ENCODE assay signal across 1 cellular context in the genomic region with DNA sequence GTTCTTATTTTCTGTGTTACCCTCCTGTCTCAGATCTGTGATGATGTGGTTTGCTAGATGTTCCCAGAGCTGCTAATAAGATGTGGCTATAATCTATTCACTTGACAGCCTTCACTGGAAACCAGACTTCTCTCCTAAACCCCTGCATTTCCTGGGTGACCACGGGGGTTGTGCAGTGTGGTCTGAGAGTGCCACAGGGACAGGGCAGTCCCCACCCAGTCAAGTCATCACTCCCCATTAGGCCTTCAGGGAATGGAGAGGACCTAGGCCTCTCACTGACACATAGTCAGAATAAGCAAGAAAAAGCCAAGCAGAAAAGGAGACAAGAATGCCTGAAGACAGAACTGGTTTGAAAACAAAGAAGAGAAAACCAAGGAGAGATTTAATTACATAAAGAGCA.
TF ChIP-seq lines count a peak whose summit lies in the region.

No MANE protein-coding gene starts in this region.

TF ChIP-seq in K562, 482 proteins besides CTCF, POLR2A, EP300 and RAD21 (continued from another document):
- TF ChIP-seq, protein P1, sequence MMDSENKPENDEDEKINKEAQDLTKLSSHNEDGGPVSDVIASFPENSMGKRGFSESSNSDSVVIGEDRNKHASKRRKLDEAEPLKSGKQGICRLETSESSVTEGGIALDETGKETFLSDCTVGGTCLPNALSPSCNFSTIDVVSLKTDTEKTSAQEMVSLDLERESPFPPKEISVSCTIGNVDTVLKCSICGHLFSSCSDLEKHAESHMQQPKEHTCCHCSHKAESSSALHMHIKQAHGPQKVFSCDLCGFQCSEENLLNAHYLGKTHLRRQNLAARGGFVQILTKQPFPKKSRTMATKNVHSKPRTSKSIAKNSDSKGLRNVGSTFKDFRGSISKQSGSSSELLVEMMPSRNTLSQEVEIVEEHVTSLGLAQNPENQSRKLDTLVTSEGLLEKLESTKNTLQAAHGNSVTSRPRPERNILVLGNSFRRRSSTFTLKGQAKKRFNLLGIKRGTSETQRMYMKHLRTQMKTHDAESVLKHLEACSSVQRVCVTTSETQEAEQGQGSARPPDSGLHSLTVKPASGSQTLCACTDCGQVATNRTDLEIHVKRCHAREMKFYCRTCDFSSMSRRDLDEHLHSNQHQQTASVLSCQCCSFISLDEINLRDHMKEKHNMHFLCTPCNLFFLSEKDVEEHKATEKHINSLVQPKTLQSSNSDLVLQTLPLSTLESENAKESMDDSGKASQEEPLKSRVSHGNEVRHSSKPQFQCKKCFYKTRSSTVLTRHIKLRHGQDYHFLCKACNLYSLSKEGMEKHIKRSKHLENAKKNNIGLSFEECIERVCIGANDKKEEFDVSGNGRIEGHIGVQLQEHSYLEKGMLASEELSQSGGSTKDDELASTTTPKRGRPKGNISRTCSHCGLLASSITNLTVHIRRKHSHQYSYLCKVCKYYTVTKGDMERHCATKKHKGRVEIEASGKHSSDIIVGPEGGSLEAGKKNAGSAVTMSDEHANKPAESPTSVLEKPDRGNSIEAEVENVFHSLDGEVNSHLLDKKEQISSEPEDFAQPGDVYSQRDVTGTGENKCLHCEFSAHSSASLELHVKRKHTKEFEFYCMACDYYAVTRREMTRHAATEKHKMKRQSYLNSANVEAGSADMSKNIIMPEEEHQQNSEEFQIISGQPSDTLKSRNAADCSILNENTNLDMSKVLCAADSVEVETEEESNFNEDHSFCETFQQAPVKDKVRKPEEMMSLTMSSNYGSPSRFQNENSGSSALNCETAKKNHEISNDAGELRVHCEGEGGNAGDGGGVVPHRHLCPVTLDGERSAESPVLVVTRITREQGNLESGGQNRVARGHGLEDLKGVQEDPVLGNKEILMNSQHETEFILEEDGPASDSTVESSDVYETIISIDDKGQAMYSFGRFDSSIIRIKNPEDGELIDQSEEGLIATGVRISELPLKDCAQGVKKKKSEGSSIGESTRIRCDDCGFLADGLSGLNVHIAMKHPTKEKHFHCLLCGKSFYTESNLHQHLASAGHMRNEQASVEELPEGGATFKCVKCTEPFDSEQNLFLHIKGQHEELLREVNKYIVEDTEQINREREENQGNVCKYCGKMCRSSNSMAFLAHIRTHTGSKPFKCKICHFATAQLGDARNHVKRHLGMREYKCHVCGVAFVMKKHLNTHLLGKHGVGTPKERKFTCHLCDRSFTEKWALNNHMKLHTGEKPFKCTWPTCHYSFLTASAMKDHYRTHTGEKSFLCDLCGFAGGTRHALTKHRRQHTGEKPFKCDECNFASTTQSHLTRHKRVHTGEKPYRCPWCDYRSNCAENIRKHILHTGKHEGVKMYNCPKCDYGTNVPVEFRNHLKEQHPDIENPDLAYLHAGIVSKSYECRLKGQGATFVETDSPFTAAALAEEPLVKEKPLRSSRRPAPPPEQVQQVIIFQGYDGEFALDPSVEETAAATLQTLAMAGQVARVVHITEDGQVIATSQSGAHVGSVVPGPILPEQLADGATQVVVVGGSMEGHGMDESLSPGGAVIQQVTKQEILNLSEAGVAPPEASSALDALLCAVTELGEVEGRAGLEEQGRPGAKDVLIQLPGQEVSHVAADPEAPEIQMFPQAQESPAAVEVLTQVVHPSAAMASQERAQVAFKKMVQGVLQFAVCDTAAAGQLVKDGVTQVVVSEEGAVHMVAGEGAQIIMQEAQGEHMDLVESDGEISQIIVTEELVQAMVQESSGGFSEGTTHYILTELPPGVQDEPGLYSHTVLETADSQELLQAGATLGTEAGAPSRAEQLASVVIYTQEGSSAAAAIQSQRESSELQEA (IDR thresholded peaks at IDR 0.05; ENCODE audit: low read depth), result no peak
- TF ChIP-seq, protein P2, sequence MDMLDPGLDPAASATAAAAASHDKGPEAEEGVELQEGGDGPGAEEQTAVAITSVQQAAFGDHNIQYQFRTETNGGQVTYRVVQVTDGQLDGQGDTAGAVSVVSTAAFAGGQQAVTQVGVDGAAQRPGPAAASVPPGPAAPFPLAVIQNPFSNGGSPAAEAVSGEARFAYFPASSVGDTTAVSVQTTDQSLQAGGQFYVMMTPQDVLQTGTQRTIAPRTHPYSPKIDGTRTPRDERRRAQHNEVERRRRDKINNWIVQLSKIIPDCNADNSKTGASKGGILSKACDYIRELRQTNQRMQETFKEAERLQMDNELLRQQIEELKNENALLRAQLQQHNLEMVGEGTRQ (CRISPR knock-in tag; IDR thresholded peaks at IDR 0.05), result no peak
